ENCODE assay signal across 14 cellular contexts in the genomic region with DNA sequence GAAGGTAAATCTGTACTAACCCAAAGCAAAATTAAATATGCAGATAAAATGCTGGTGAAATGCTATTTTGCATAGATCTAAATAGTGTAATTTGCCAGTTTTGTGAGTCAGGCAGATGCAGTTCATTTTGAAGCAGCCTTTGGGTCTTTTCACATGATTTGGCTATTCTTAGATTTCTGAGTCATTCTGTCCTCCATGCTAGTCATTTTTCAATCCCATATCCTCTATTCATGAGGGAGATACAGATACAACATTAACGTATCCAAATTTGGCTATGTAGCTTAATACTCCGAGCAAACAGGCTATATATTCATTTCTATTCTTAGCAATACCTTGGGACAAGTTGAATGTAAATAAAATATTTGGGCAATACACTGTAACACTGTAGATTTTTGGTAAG.
DNase-seq lines count a peak whose midpoint lies in the region; TF ChIP-seq lines count a peak whose summit lies in the region.
"Had no signal": no experiment of that assay in that cellular context is flagged by ENCODE, and none has a peak within 500 bp of the region (broad histone marks: within the 10 kb centered on the region; RNA-seq: fewer than 3 reads in every experiment).

No MANE protein-coding gene starts in this region.

- no peak overlapping the region for H3K4me3 ChIP-seq in GM23248
- no peak overlapping the region for H3K4me3 ChIP-seq in ascending aorta
- no peak overlapping the region for H3K4me3 ChIP-seq in foreskin fibroblast (ENCODE audit: low read depth in 1 of 2, low read length in 2 of 2)
- H3K4me3 ChIP-seq in tibial nerve = no peak overlapping the region
- no peak overlapping the region for H3K4me3 ChIP-seq in mammary epithelial cell (replicated peaks in 1 of 3; ENCODE audit: insufficient read depth in 1 of 3, low read depth in 2 of 3, low read length in 3 of 3)
- H3K4me3 ChIP-seq: lung, SJSA1, stomach had no signal

- H2AFZ ChIP-seq in GM23248 = no peak overlapping the region
- H2AFZ ChIP-seq in mammary epithelial cell (ENCODE audit: low read depth, low read length) = no peak overlapping the region
- H2AFZ ChIP-seq: parathyroid adenoma had no signal

- H3K4me2 ChIP-seq in GM23248 (ENCODE audit: unreplicated experiment) (no peak overlapping the region), mammary epithelial cell (ENCODE audit: insufficient read depth, low read depth, low read length) (no peak overlapping the region)

- H4K20me1 ChIP-seq in GM23248 (ENCODE audit: insufficient read depth) = no peaks in the 10 kb centered on the region
- no peaks in the 10 kb centered on the region for H4K20me1 ChIP-seq in mammary epithelial cell (ENCODE audit: insufficient read depth, low read length)

- DNase-seq in GM23248 = peak; percentile 52
- no peak for DNase-seq in ascending aorta (ENCODE audit: low spot score in 2 of 2)
- DNase-seq in foreskin fibroblast = peak; percentile 3 to 49
- DNase-seq in tibial nerve (ENCODE audit: low spot score in 2 of 2) = no peak
- DNase-seq in mammary epithelial cell = no peak
- no peak for DNase-seq in stimulated activated naive CD4-positive, alpha-beta T cell (lab: John Stamatoyannopoulos, UW)
- no peak for DNase-seq in islet precursor cell
- DNase-seq in NCI-H748 treated with DMSO at 0.1 percent for 48 hours (lab: John Stamatoyannopoulos, UW) = no peak
- DNase-seq: activated CD4-positive, alpha-beta T cell treated with anti-CD3 and anti-CD28 coated beads, Interleukin-2, amount 10 ng/mL, durations not matched to agents 24 days and 14 days; DMS79 treated with DMSO at 0.1 percent for 48 hours; stomach had no signal

- WGBS in GM23248 (ENCODE audit: low coverage in 1 of 2, low lambda C conversion rate in 2 of 2, missing lambda C conversion rate in 2 of 2), 2 experiments = 2 to 11% methylated on average over 2 of the region's 2 CpGs
- WGBS in tibial nerve, 2 donors = 46 to 48% methylated on average over 2 of the region's 2 CpGs
- WGBS in mammary epithelial cell (ENCODE audit: low coverage, missing lambda C conversion rate) = 25% methylated on average over 2 of the region's 2 CpGs

- in situ Hi-C loops in GM23248 (cut with MboI) = no loop called here
- in situ Hi-C loops in mammary epithelial cell (cut with MboI; ENCODE audit: low sequenced_read_pairs in 2 of 2) = no loop called here

- H3K36me3 ChIP-seq in GM23248 (ENCODE audit: low read depth) (no peaks in the 10 kb centered on the region), ascending aorta (no peaks in the 10 kb centered on the region), tibial nerve (no peaks in the 10 kb centered on the region), mammary epithelial cell (ENCODE audit: insufficient read depth, low read length) (no peaks in the 10 kb centered on the region)
- H3K36me3 ChIP-seq: SJSA1, stomach had no signal

- CTCF ChIA-PET in mammary epithelial cell (lab: Charles Lee; ENCODE audit: low non-redundant PET) = no interaction called here

- TF ChIP-seq CTCF in ascending aorta (IDR thresholded peaks at IDR 0.05) (no peak), foreskin fibroblast (IDR thresholded peaks at IDR 0.05; ENCODE audit: low read depth, low read length) (no peak), tibial nerve (IDR thresholded peaks at IDR 0.05) (no peak), mammary epithelial cell (conservative IDR thresholded peaks at IDR 0.05 in 1 of 2, IDR thresholded peaks at IDR 0.05 in 1 of 2; ENCODE audit: extremely low read depth in 1 of 2, insufficient read depth in 1 of 2, low read depth in 1 of 2, low read length in 2 of 2) (no peak)

- no peak overlapping the region for H3K9ac ChIP-seq in GM23248
- no peak overlapping the region for H3K9ac ChIP-seq in mammary epithelial cell (ENCODE audit: insufficient read depth, low read length)
- H3K9ac ChIP-seq: parathyroid adenoma had no signal

- intact Hi-C loops in ascending aorta (cut with DNase I) = loop anchor here (5.0 kb wide), 1 partner anchor 40 kb away; no protein-coding TSS in a partner anchor
- intact Hi-C loops in mammary epithelial cell (cut with micrococcal nuclease) = no loop called here

- no peaks in the 10 kb centered on the region for H3K9me2 ChIP-seq in GM23248 (ENCODE audit: insufficient read depth)

- no peaks in the 10 kb centered on the region for H3K79me2 ChIP-seq in GM23248 (ENCODE audit: insufficient read depth)
- no peaks in the 10 kb centered on the region for H3K79me2 ChIP-seq in mammary epithelial cell (ENCODE audit: insufficient read depth, low read length)
- H3K79me2 ChIP-seq: parathyroid adenoma had no signal

- no peaks in the 10 kb centered on the region for H3K27me3 ChIP-seq in GM23248 (replicated peaks; ENCODE audit: insufficient read depth)
- no peaks in the 10 kb centered on the region for H3K27me3 ChIP-seq in ascending aorta
- H3K27me3 ChIP-seq in tibial nerve = no peaks in the 10 kb centered on the region
- no peaks in the 10 kb centered on the region for H3K27me3 ChIP-seq in mammary epithelial cell (ENCODE audit: insufficient read depth, low read length)
- H3K27me3 ChIP-seq: SJSA1 had no signal

- dilution Hi-C loops in mammary epithelial cell (cut with HindIII; ENCODE audit: low sequenced_read_pairs) = no loop called here

- TF ChIP-seq EP300 in tibial nerve (IDR thresholded peaks at IDR 0.05) = no peak

- H3K4me1 ChIP-seq in GM23248 (ENCODE audit: insufficient read depth) (no peaks in the 10 kb centered on the region), ascending aorta (peaks cover 0 to 29% of the 10 kb centered on the region in 2 donors), tibial nerve (peaks cover 0 to 18% (median 0%) of the 10 kb centered on the region in 4 donors), mammary epithelial cell (ENCODE audit: insufficient read depth, low read length) (no peaks in the 10 kb centered on the region)
- H3K4me1 ChIP-seq: parathyroid adenoma, SJSA1, stomach had no signal

- BruUV-seq in mammary epithelial cell (replicated peaks; lab: Mats Ljungman, UMichigan) = no TSS peak

- no peak for TF ChIP-seq POLR2A in tibial nerve (IDR thresholded peaks at IDR 0.05)

- H3K9me3 ChIP-seq in GM23248 (ENCODE audit: low read depth) = no peaks in the 10 kb centered on the region
- H3K9me3 ChIP-seq in ascending aorta = no peaks in the 10 kb centered on the region
- peaks cover 0 to 9% (median 0%) of the 10 kb centered on the region in 4 donors for H3K9me3 ChIP-seq in tibial nerve
- peaks cover 5% of the 10 kb centered on the region for H3K9me3 ChIP-seq in mammary epithelial cell (replicated peaks; ENCODE audit: insufficient read depth, low read length)

- no peaks in the 10 kb centered on the region for H3F3A ChIP-seq in GM23248 (ENCODE audit: insufficient read depth)

- H3K27ac ChIP-seq in GM23248 (no peak overlapping the region), ascending aorta (peak overlapping the region; percentile 68 to 77), tibial nerve (peak overlapping the region in 3 of 4 donors; percentile 35 to 62 (median 45)), mammary epithelial cell (ENCODE audit: insufficient read depth, low read depth, low read length) (no peak overlapping the region)
- H3K27ac ChIP-seq: parathyroid adenoma, SJSA1 had no signal

Comparison
In these comparisons a context has a peak if more than half of its experiments do, and no peak if none do; other contexts are left out.
1. DNase-seq: peak in GM23248 (single experiment) and foreskin fibroblast (2 of 2); none in ascending aorta (0 of 2), tibial nerve (0 of 2), mammary epithelial cell (single experiment), stimulated activated naive CD4-positive, alpha-beta T cell (0 of 6), islet precursor cell (single experiment) and NCI-H748 treated with DMSO at 0.1 percent for 48 hours (single experiment).
2. H3K27ac ChIP-seq: peak in ascending aorta (2 of 2) and tibial nerve (3 of 4); none in GM23248 (single experiment) and mammary epithelial cell (single experiment).